8 cellular contexts compared by ENCODE assay signal in genomic region chr9:122346478-122347347, GRCh38. TPM values are rescaled to one million over a fixed set of nuclear protein-coding genes. Genes with fewer than 3 reads are reported as not detected.
A peak's percentile ranks its signal among the peaks of the same experiment; 100 is the strongest.
DNase-seq lines count a peak whose midpoint lies in the region; ATAC-seq and TF ChIP-seq lines count a peak whose summit lies in the region.

No MANE protein-coding gene starts in this region.

- H3K4me3 ChIP-seq in GM12865 (ENCODE audit: low read depth, low read length): peak overlapping the region; percentile 22
- peak overlapping the region; percentile 64 for H3K4me3 ChIP-seq in PC-3 (ENCODE audit: low read length)
- peak overlapping the region; percentile 49 to 71 for H3K4me3 ChIP-seq in tibial artery

- H3K27ac ChIP-seq in PC-3 (ENCODE audit: low read length): 0 out of 2 replicates have a peak overlapping the region, but pooled peaks have one; percentile 11
- H3K27ac ChIP-seq in tibial artery: peak overlapping the region in 1 of 2 donors; percentile 33

- in situ Hi-C loops in G401 (cut with HindIII; ENCODE audit: low sequenced_read_pairs): no loop called here

- no peaks in the 10 kb centered on the region for H3F3A ChIP-seq in PC-3 (ENCODE audit: low read length, unreplicated experiment)

- H3K79me2 ChIP-seq in PC-3 (ENCODE audit: low read length): no peaks in the 10 kb centered on the region

- intact Hi-C loops in PC-3 (cut with micrococcal nuclease) (no loop called here), tibial artery (cut with DNase I; ENCODE audit: low total_unique reads) (no loop called here)

- no peak for TF ChIP-seq CTCF in GM12865 (IDR thresholded peaks at IDR 0.05; ENCODE audit: insufficient read depth, low read depth, low read length, missing control alignments)
- TF ChIP-seq CTCF in PC-3 (conservative IDR thresholded peaks at IDR 0.05; ENCODE audit: low read depth, low read length): no peak
- TF ChIP-seq CTCF in tibial artery (IDR thresholded peaks at IDR 0.05): no peak

- ATAC-seq in PC-3: peak; percentile 46
- no peak for ATAC-seq in HG02852 (IDR thresholded peaks at IDR 0.05; ENCODE audit: unreplicated experiment)

- no peaks in the 10 kb centered on the region for H4K20me1 ChIP-seq in PC-3 (ENCODE audit: low read length)

- H3K9me3 ChIP-seq in PC-3 (ENCODE audit: low read length) (no peaks in the 10 kb centered on the region), tibial artery (no peaks in the 10 kb centered on the region)

- CTCF ChIA-PET in PC-3 (lab: Charles Lee): no interaction called here

- DNase-seq in GM12865 (ENCODE audit: low read depth): no peak
- peak; percentile 17 for DNase-seq in PC-3
- peak; percentile 75 for DNase-seq in dermis blood vessel endothelial cell
- peak; percentile 62 to 80 for DNase-seq in lung microvascular endothelial cell (ENCODE audit: low read depth in 2 of 2)
- DNase-seq in tibial artery: peak; percentile 27 to 65
- DNase-seq in G401 (ENCODE audit: low spot score): no peak
- no peak for DNase-seq in activated gamma-delta T cell (lab: John Stamatoyannopoulos, UW)

- peaks cover 10% of the 10 kb centered on the region; the same call in 1 of the 2 replicates for H3K4me1 ChIP-seq in PC-3 (ENCODE audit: insufficient read depth, low read length)
- H3K4me1 ChIP-seq in tibial artery: peaks cover 0 to 15% (median 6%) of the 10 kb centered on the region in 4 donors

- H3K9ac ChIP-seq in PC-3 (ENCODE audit: low read length): peak overlapping the region; percentile 72

- H3K36me3 ChIP-seq in PC-3 (ENCODE audit: low read depth, low read length) (no peaks in the 10 kb centered on the region), tibial artery (no peaks in the 10 kb centered on the region)

- no TSS peak for BruUV-seq in PC-3 (replicated peaks; lab: Mats Ljungman, UMichigan)

- peak overlapping the region; percentile 91 for H2AFZ ChIP-seq in PC-3 (ENCODE audit: low read length)

- POLR2A ChIA-PET in PC-3 (lab: Charles Lee; ENCODE audit: unreplicated experiment): interaction anchor here (0.6 kb wide), 1 partner anchor 11 kb away, joined by 3 read pairs; no protein-coding TSS in a partner anchor

- H3K4me2 ChIP-seq in PC-3 (ENCODE audit: low read length): peak overlapping the region; percentile 81

- no peaks in the 10 kb centered on the region for H3K9me2 ChIP-seq in PC-3 (replicated peaks; ENCODE audit: low read length)

- H3K27me3 ChIP-seq in PC-3 (ENCODE audit: low read length) (no peaks in the 10 kb centered on the region), tibial artery (peaks cover 0 to 12% of the 10 kb centered on the region in 2 donors)

RNA-seq across cellular contexts. Expression of gene PTGS1, which starts 24.1 kb away (rescaled TPM):
- 0.44 and 0.86 TPM in 2 replicates for total RNA-seq in PC-3 (2014; rRNA removed)
- total RNA-seq in dermis blood vessel endothelial cell: 2.7 and 3.6 TPM in 2 replicates
- 1.4 and 1.5 TPM in 2 replicates for total RNA-seq in lung microvascular endothelial cell
- total RNA-seq in G401 (2014; rRNA removed; shearing (Covaris generic)): not detected in 2 replicates

Comparison
In these comparisons a context has a peak if more than half of its experiments do, and no peak if none do; other contexts are left out.
1. DNase-seq: peak in PC-3 (single experiment), dermis blood vessel endothelial cell (single experiment), lung microvascular endothelial cell (2 of 2) and tibial artery (2 of 2); none in GM12865 (single experiment), G401 (single experiment) and activated gamma-delta T cell (single experiment).
2. Peak in every context shown above with its lines, with median percentiles within 50 percentile points of each other: H3K4me3 ChIP-seq.